ENCODE assay signal across 26 cellular contexts in genomic region chrX:113315927-113316326, GRCh38.
"Had no signal": no experiment of that assay in that cellular context is flagged by ENCODE, and none has a peak within 500 bp of the region (broad histone marks: within the 10 kb centered on the region; RNA-seq: fewer than 3 reads in every experiment).

No MANE protein-coding gene starts in this region.

- H3K27me3 ChIP-seq: neural progenitor cell, ovary, spleen, stomach, thyroid gland, tibial nerve, upper lobe of left lung, vagina had no signal

- H3K9ac ChIP-seq: neural progenitor cell, parathyroid adenoma had no signal

- H3K27ac ChIP-seq: neural progenitor cell, ovary, parathyroid adenoma, psoas muscle, skin epidermis, spleen, stomach, thoracic aorta, thyroid gland, tibial nerve, upper lobe of left lung, vagina had no signal

- H3K9me3 ChIP-seq: ovary, psoas muscle, spleen, stomach, thoracic aorta, thyroid gland, tibial nerve, upper lobe of left lung, vagina had no signal

- H3K4me1 ChIP-seq: neural progenitor cell, parathyroid adenoma, psoas muscle, spleen, stomach, thyroid gland, tibial nerve, upper lobe of left lung, vagina had no signal

- H3K4me3 ChIP-seq: neural progenitor cell, ovary, psoas muscle, skin epidermis, smooth muscle cell, spleen, stomach, thoracic aorta, thyroid gland, tibial nerve, upper lobe of left lung, vagina had no signal

- H3K36me3 ChIP-seq: neural progenitor cell, ovary, spleen, stomach, thoracic aorta, thyroid gland, tibial nerve, upper lobe of left lung, vagina had no signal

- DNase-seq: natural killer cell; occipital lobe; ovary; posterior cingulate gyrus; psoas muscle; right cardiac atrium; spleen; stimulated activated CD4-positive, alpha-beta T cell treated with anti-CD3 and anti-CD28 coated beads, Interleukin-12 subunit alpha, Interleukin-12 subunit beta, amount 100 ng/mL, for 4 hours; stimulated activated CD4-positive, alpha-beta T cell treated with anti-CD3 and anti-CD28 coated beads, Interleukin-1b, Interleukin-23, amount 100 ng/mL, for 48 hours; stimulated activated CD4-positive, alpha-beta T cell treated with anti-CD3 and anti-CD28 coated beads, Interleukin-4, amount 100 ng/mL, for 1 hour; stimulated activated naive B cell treated with anti-CD40 and anti-IgM and Interleukin-4, amounts not matched to agents 10 μg/mL and 1 μg/mL and 100 μg/mL, for 72 hours; stimulated activated naive CD4-positive, alpha-beta T cell treated with Interleukin-2 at 50 U/mL for 16 hours; stomach; thyroid gland; trophoblast cell; upper lobe of left lung had no signal

- FAIRE-seq: urothelium cell line had no signal

- H3K4me2 ChIP-seq: neural progenitor cell, smooth muscle cell had no signal

- ATAC-seq: natural killer cell; psoas muscle; right cardiac atrium; sciatic nerve; stimulated activated effector memory CD8-positive, alpha-beta T cell treated with anti-CD3 and anti-CD28 coated beads, Interleukin-12 subunit alpha, Interleukin-12 subunit beta, amount 100 ng/mL, for 72 hours; stimulated activated naive B cell treated with anti-CD40 and anti-IgM and Interleukin-4, amounts not matched to agents 10 μg/mL and 1 μg/mL and 100 μg/mL, for 72 hours had no signal

- H2AFZ ChIP-seq: neural progenitor cell, parathyroid adenoma had no signal

- H3K79me2 ChIP-seq: parathyroid adenoma had no signal
